1 cellular context compared by ENCODE assay signal in genomic region chrX:154437398-154437752, GRCh38.
TF ChIP-seq lines count a peak whose summit lies in the region.

No MANE protein-coding gene starts in this region.

TF ChIP-seq in GM12878, 131 proteins besides CTCF, POLR2A, EP300 and RAD21:
- TF ChIP-seq LARP7 (IDR thresholded peaks at IDR 0.05) = no peak
- TF ChIP-seq ZNF217 (IDR thresholded peaks at IDR 0.05) = no peak
- no peak for TF ChIP-seq ZNF622 (IDR thresholded peaks at IDR 0.05)
- TF ChIP-seq ZBTB11 (CRISPR knock-in tag; IDR thresholded peaks at IDR 0.05) = no peak
- no peak for TF ChIP-seq PRDM15 (CRISPR knock-in tag; IDR thresholded peaks at IDR 0.05)
- no peak for TF ChIP-seq ZZZ3 (IDR thresholded peaks at IDR 0.05; ENCODE audit: control insufficient read depth, insufficient read length, low read depth)
- TF ChIP-seq YBX1 (IDR thresholded peaks at IDR 0.05) = no peak
- TF ChIP-seq TCF12 (IDR thresholded peaks at IDR 0.05; ENCODE audit: low read depth, low read length) = no peak
- TF ChIP-seq PAX5 (IDR thresholded peaks at IDR 0.05; ENCODE audit: borderline replicate concordance, low read depth, low read length) = no peak
- no peak for TF ChIP-seq HCFC1 (IDR thresholded peaks at IDR 0.05; ENCODE audit: low read length)
- TF ChIP-seq NFYA (IDR thresholded peaks at IDR 0.05; ENCODE audit: borderline replicate concordance, low read depth, low read length) = no peak
- TF ChIP-seq NBN (IDR thresholded peaks at IDR 0.05) = no peak
- TF ChIP-seq E2F8 (IDR thresholded peaks at IDR 0.05; ENCODE audit: low read depth, partially characterized antibody) = no peak
- no peak for TF ChIP-seq KAT2A (conservative IDR thresholded peaks at IDR 0.05; ENCODE audit: control insufficient read depth, low read depth, low read length)
- no peak for TF ChIP-seq RCOR1 (conservative IDR thresholded peaks at IDR 0.05; ENCODE audit: low read depth, low read length)
